Comparison of ENCODE assay signal across 8 cellular contexts in genomic region chr11:35391922-35392813, GRCh38. TPM values are rescaled to one million over a fixed set of nuclear protein-coding genes. Genes with fewer than 3 reads are reported as not detected.
A peak's percentile ranks its signal among the peaks of the same experiment; 100 is the strongest.
DNase-seq lines count a peak whose midpoint lies in the region; ATAC-seq, FAIRE-seq and TF ChIP-seq lines count a peak whose summit lies in the region.

No MANE protein-coding gene starts in this region.

- H3K4me3 Mint-ChIP-seq in activated T-cell treated with anti-CD3 and anti-CD28 coated beads, Interleukin-2, amount 50 U/mL, for 4 hours: peak overlapping the region; percentile 0
- H3K4me3 Mint-ChIP-seq in naive thymus-derived CD4-positive, alpha-beta T cell: peak overlapping the region; percentile 13 to 78 (median 63)

- TF ChIP-seq CTCF in A549 (IDR thresholded peaks at IDR 0.05) (peak; percentile 95), esophagus squamous epithelium (IDR thresholded peaks at IDR 0.05) (peak; percentile 70 to 93 (median 87))

- no peaks in the 10 kb centered on the region for H3K36me3 ChIP-seq in esophagus squamous epithelium
- no peaks in the 10 kb centered on the region for H3K36me3 ChIP-seq in naive thymus-derived CD4-positive, alpha-beta T cell (ENCODE audit: control insufficient read depth in 2 of 3, insufficient read depth in 3 of 3, low read length in 3 of 3)

- H3K27me3 ChIP-seq in esophagus squamous epithelium: peaks cover 0 to 15% (median 0%) of the 10 kb centered on the region in 4 donors
- H3K27me3 ChIP-seq in naive thymus-derived CD4-positive, alpha-beta T cell (ENCODE audit: control insufficient read depth in 2 of 2, insufficient read depth in 2 of 2, low read length in 2 of 2): no peaks in the 10 kb centered on the region

- peaks cover 3% of the 10 kb centered on the region for H3K27me3 Mint-ChIP-seq in activated T-cell treated with anti-CD3 and anti-CD28 coated beads, Interleukin-2, amount 50 U/mL, for 4 hours (ENCODE audit: low read depth)
- H3K27me3 Mint-ChIP-seq in naive thymus-derived CD4-positive, alpha-beta T cell: peaks cover 0 to 19% (median 0%) of the 10 kb centered on the region in 5 donors

- CTCF ChIA-PET in A549 (lab: Yijun Ruan, JAX): interaction anchor here (0.7 to 7.0 kb wide), 86 partner anchors 10 to 1083 kb away, joined by 3 to 117 read pairs (median 4); partner anchors contain the start of genes APIP, ELF5 and PDHX
- CTCF ChIA-PET in naive thymus-derived CD4-positive, alpha-beta T cell (lab: Charles Lee): interaction anchor here (0.5 to 7.3 kb wide), 27 partner anchors 12 to 928 kb away, joined by 3 to 99 read pairs (median 4); partner anchors contain the start of gene ELF5

- H3K27ac Mint-ChIP-seq in naive thymus-derived CD4-positive, alpha-beta T cell: peak overlapping the region in 6 of 9 donors; percentile 25 to 86 (median 59)

- H3K36me3 Mint-ChIP-seq in activated T-cell treated with anti-CD3 and anti-CD28 coated beads, Interleukin-2, amount 50 U/mL, for 4 hours (ENCODE audit: insufficient read depth): no peaks in the 10 kb centered on the region
- H3K36me3 Mint-ChIP-seq in naive thymus-derived CD4-positive, alpha-beta T cell: no peaks in the 10 kb centered on the region

- H3K9me3 ChIP-seq in A549 (no peaks in the 10 kb centered on the region), esophagus squamous epithelium (no peaks in the 10 kb centered on the region)
- H3K9me3 ChIP-seq in naive thymus-derived CD4-positive, alpha-beta T cell (ENCODE audit: control insufficient read depth in 2 of 3, low read length in 3 of 3): no peaks in the 10 kb centered on the region

- intact Hi-C loops in esophagus squamous epithelium (cut with DNase I): loop anchor here (5.0 kb wide), 1 partner anchor 470 kb away; no protein-coding TSS in a partner anchor
- intact Hi-C loops in naive thymus-derived CD4-positive, alpha-beta T cell (cut with micrococcal nuclease): loop anchor here (1.0 to 5.0 kb wide), 18 partner anchors 49 to 879 kb away; partner anchors contain the start of gene ELF5 (in 2 of the 2)

- peak; percentile 99 for TF ChIP-seq RAD21 in A549 (conservative IDR thresholded peaks at IDR 0.05 in 1 of 2, IDR thresholded peaks at IDR 0.05 in 1 of 2)

- 14% methylated on average over 14 of the region's 14 CpGs for WGBS in A549 (ENCODE audit: missing lambda C conversion rate)
- WGBS in esophagus squamous epithelium, 2 donors: 9 to 22% methylated on average over 9 to 12 of the region's 14 CpGs

- peak overlapping the region; percentile 67 to 75 for H3K27ac ChIP-seq in A549
- no peak overlapping the region for H3K27ac ChIP-seq in esophagus squamous epithelium
- H3K27ac ChIP-seq in naive thymus-derived CD4-positive, alpha-beta T cell (ENCODE audit: low read depth, low read length): no peak overlapping the region

- peak overlapping the region; percentile 70 for H3K4me2 ChIP-seq in A549

- H3K4me3 ChIP-seq in A549 (no peak overlapping the region), esophagus squamous epithelium (peak overlapping the region in 2 of 4 donors; percentile 3 to 38)
- H3K4me3 ChIP-seq in naive thymus-derived CD4-positive, alpha-beta T cell (ENCODE audit: low read length): no peak overlapping the region

- H3K4me1 Mint-ChIP-seq in activated T-cell treated with anti-CD3 and anti-CD28 coated beads, Interleukin-2, amount 50 U/mL, for 4 hours (ENCODE audit: low read depth): peaks cover 32% of the 10 kb centered on the region
- peaks cover 8 to 35% (median 30%) of the 10 kb centered on the region in 7 donors for H3K4me1 Mint-ChIP-seq in naive thymus-derived CD4-positive, alpha-beta T cell

- no peaks in the 10 kb centered on the region for H3K9me3 Mint-ChIP-seq in activated T-cell treated with anti-CD3 and anti-CD28 coated beads, Interleukin-2, amount 50 U/mL, for 4 hours
- H3K9me3 Mint-ChIP-seq in naive thymus-derived CD4-positive, alpha-beta T cell: no peaks in the 10 kb centered on the region

- DNase-seq in A549 (ENCODE audit: low read depth in 1 of 2, low spot score in 1 of 2) (peak; percentile 75 to 78), HT1080 (ENCODE audit: low read depth) (peak; percentile 74), OCI-M1 (lab: John Stamatoyannopoulos, UW) (peak; percentile 81), esophagus squamous epithelium (lab: John Stamatoyannopoulos, UW) (peak; percentile 21)
- DNase-seq in activated T-cell treated with anti-CD3 and anti-CD28 coated beads, Interleukin-2, amount 50 U/mL, for 4 hours: peak; percentile 91
- peak; percentile 70 to 93 (median 82) for DNase-seq in naive thymus-derived CD4-positive, alpha-beta T cell
- peak; percentile 72 to 73 for DNase-seq in stimulated activated CD8-positive, alpha-beta memory T cell treated with anti-CD3 and anti-CD28 coated beads, Interleukin-7, amount 100 ng/mL, for 4 hours (ENCODE audit: low read depth in 2 of 2)

- TF ChIP-seq EP300 in A549 (IDR thresholded peaks at IDR 0.05): no peak

- no peak for FAIRE-seq in A549 (lab: Jason Lieb, UNC)

- POLR2A ChIA-PET in A549 (lab: Yijun Ruan, JAX): interaction anchor here (2.2 kb wide), 1 partner anchor 465 kb away, joined by 6 read pairs; no protein-coding TSS in a partner anchor
- POLR2A ChIA-PET in naive thymus-derived CD4-positive, alpha-beta T cell (lab: Charles Lee): interaction anchor here (0.6 to 1.6 kb wide), 7 partner anchors 174 to 465 kb away, joined by 3 to 5 read pairs (median 4); no protein-coding TSS in a partner anchor

- H3K4me1 ChIP-seq in A549 (peaks cover 37% of the 10 kb centered on the region), esophagus squamous epithelium (peaks cover 4 to 25% (median 18%) of the 10 kb centered on the region in 3 donors)
- peaks cover 0 to 17% of the 10 kb centered on the region in 2 donors for H3K4me1 ChIP-seq in naive thymus-derived CD4-positive, alpha-beta T cell (ENCODE audit: control insufficient read depth in 2 of 2, insufficient read depth in 2 of 2, low read length in 2 of 2)

- peak; percentile 94 to 95 for ATAC-seq in A549
- peak; percentile 53 for ATAC-seq in GM18502 (IDR thresholded peaks at IDR 0.05; ENCODE audit: poor library complexity, unreplicated experiment)
- ATAC-seq in activated T-cell treated with anti-CD3 and anti-CD28 coated beads, Interleukin-2, amount 50 U/mL, for 4 hours: peak; percentile 74 to 83
- peak; percentile 93 for ATAC-seq in naive thymus-derived CD4-positive, alpha-beta T cell

- TF ChIP-seq POLR2A in A549 (IDR thresholded peaks at IDR 0.05; ENCODE audit: low read length): no peak
- TF ChIP-seq POLR2A in esophagus squamous epithelium (IDR thresholded peaks at IDR 0.05): no peak

TF ChIP-seq in A549, 52 proteins besides CTCF, POLR2A, EP300 and RAD21:
- no peak for TF ChIP-seq CBX2 (IDR thresholded peaks at IDR 0.05; ENCODE audit: borderline replicate concordance, low read depth)
- no peak for TF ChIP-seq FOSL2 (IDR thresholded peaks at IDR 0.05)
- peak; percentile 20; the same call in 1 of the 2 replicates for TF ChIP-seq FOSL2 (CRISPR knock-in tag; IDR thresholded peaks at IDR 0.05)
- peak in 1 of 2 experiments; percentile 18; a peak in 1 of 4 replicates for TF ChIP-seq CEBPB (IDR thresholded peaks at IDR 0.05)
- no peak for TF ChIP-seq GATA3 (IDR thresholded peaks at IDR 0.05; ENCODE audit: borderline replicate concordance)
- no peak for TF ChIP-seq HDAC2 (IDR thresholded peaks at IDR 0.05)
- no peak for TF ChIP-seq JUN (IDR thresholded peaks at IDR 0.05)
- no peak for TF ChIP-seq FOXS1 (CRISPR knock-in tag; IDR thresholded peaks at IDR 0.05)
- no peak for TF ChIP-seq RCOR1 (IDR thresholded peaks at IDR 0.05; ENCODE audit: low read depth, low read length)
- TF ChIP-seq MAFK (IDR thresholded peaks at IDR 0.05; ENCODE audit: partially characterized antibody): peak; percentile 42
- TF ChIP-seq NFE2L2 (conservative IDR thresholded peaks at IDR 0.05; ENCODE audit: low read length): no peak
- TF ChIP-seq EHMT2 (IDR thresholded peaks at IDR 0.05; ENCODE audit: low read depth): no peak
- no peak for TF ChIP-seq ESRRA (IDR thresholded peaks at IDR 0.05; ENCODE audit: borderline replicate concordance, low read length)
- no peak for TF ChIP-seq NR3C1 (IDR thresholded peaks at IDR 0.05)
- TF ChIP-seq SMC3 (IDR thresholded peaks at IDR 0.05): peak; percentile 98
- 0 out of 2 replicates have a peak, but pooled peaks have one; percentile 40 for TF ChIP-seq HOXB13 (CRISPR knock-in tag; IDR thresholded peaks at IDR 0.05; ENCODE audit: low read depth)

RNA-seq across cellular contexts. Expression of gene SLC1A2, which starts 27.2 kb away (rescaled TPM):
- polyA plus RNA-seq in A549 (2011; rRNA removed) (0.14 and 0.16 TPM in 2 replicates), A549 (2017; fragmentation: RNase III; extraction: RNeasy Plus Mini Kit Qiagen cat#74134 plus additional on column Dnase treatment) (0.01 to 0.18 TPM (median 0.07 TPM) in 3 replicates)
- not detected in 2 replicates for polyA plus RNA-seq in A549 (2012; cell fraction: cytosol; rRNA removed)
- polyA plus RNA-seq in A549 (2012; cell fraction: nucleus; rRNA removed): not detected in 2 replicates
- polyA minus RNA-seq in A549 (2011; rRNA and poly(A)+ RNA removed): 0.87 and 0.88 TPM in 2 replicates
- not detected in 2 replicates for total RNA-seq in HT1080 (2014; rRNA removed; shearing (Covaris generic))
- 0.01 TPM in 1 of 2 replicates, not detected in the other for polyA plus RNA-seq in HT1080 (2015; cell fraction: cytosol; rRNA removed)
- polyA plus RNA-seq in HT1080 (2015; cell fraction: nucleus; rRNA removed): 0.05 TPM in 1 of 2 replicates, not detected in the other
- under 1 TPM; 0.03 to 0.13 (median 0.05) TPM for total RNA-seq in activated T-cell treated with anti-CD3 and anti-CD28 coated beads, Interleukin-2, amount 50 U/mL, for 4 hours
- total RNA-seq in esophagus squamous epithelium: under 1 TPM in 3 of 4 donors, not detected in 1; 0.04 to 0.61 (median 0.19) TPM
- total RNA-seq in naive thymus-derived CD4-positive, alpha-beta T cell: under 1 TPM in 3 of 5 experiments, not detected in 2; 0.13 to 0.69 (median 0.24) TPM
- not detected for polyA plus RNA-seq in naive thymus-derived CD4-positive, alpha-beta T cell

Comparison
In these comparisons a context has a peak if more than half of its experiments do, and no peak if none do; other contexts are left out.
1. DNase-seq: peak in every context shown above with its lines; median percentile 91 in activated T-cell treated with anti-CD3 and anti-CD28 coated beads, Interleukin-2, amount 50 U/mL, for 4 hours; 82 in naive thymus-derived CD4-positive, alpha-beta T cell; 81 in OCI-M1; 76 in A549; 74 in HT1080; 72 in stimulated activated CD8-positive, alpha-beta memory T cell treated with anti-CD3 and anti-CD28 coated beads, Interleukin-7, amount 100 ng/mL, for 4 hours; 21 in esophagus squamous epithelium.
2. H3K27ac ChIP-seq: peak in A549 (2 of 2); none in esophagus squamous epithelium (0 of 4) and naive thymus-derived CD4-positive, alpha-beta T cell (single experiment).
3. Peak in every context shown above with its lines, with median percentiles within 50 percentile points of each other: ATAC-seq.